In genomic region chr5:58771750-58772149, GRCh38 we compare ENCODE assay signal across 21 cellular contexts.
DNase-seq lines count a peak whose midpoint lies in the region; ATAC-seq, FAIRE-seq and TF ChIP-seq lines count a peak whose summit lies in the region.
"Had no signal": no experiment of that assay in that cellular context is flagged by ENCODE, and none has a peak within 500 bp of the region (broad histone marks: within the 10 kb centered on the region; RNA-seq: fewer than 3 reads in every experiment).

No MANE protein-coding gene starts in this region.

- intact Hi-C loops in left colon (cut with DNase I, micrococcal nuclease), result no loop called here

- peaks cover 13% of the 10 kb centered on the region for H3K9me3 Mint-ChIP-seq in glutamatergic neuron (ENCODE audit: unreplicated experiment)
- H3K9me3 Mint-ChIP-seq: CD8-positive, alpha-beta T cell; GM23338; H9 had no signal

- H3K36me3 Mint-ChIP-seq in glutamatergic neuron (ENCODE audit: unreplicated experiment), result no peaks in the 10 kb centered on the region
- H3K36me3 Mint-ChIP-seq: CD4-positive, CD25-positive, alpha-beta regulatory T cell; CD8-positive, alpha-beta T cell had no signal

- no peaks in the 10 kb centered on the region for H3K36me3 ChIP-seq in small intestine (ENCODE audit: control insufficient read depth in 2 of 2, insufficient read depth in 2 of 2, low read length in 2 of 2)
- H3K36me3 ChIP-seq: BLaER1 had no signal

- H3K27me3 Mint-ChIP-seq in glutamatergic neuron (ENCODE audit: unreplicated experiment), result peaks cover 7% of the 10 kb centered on the region
- H3K27me3 Mint-ChIP-seq: B cell had no signal

- ATAC-seq in left colon, result peak; percentile 82
- ATAC-seq in HG03196 (IDR thresholded peaks at IDR 0.05; ENCODE audit: unreplicated experiment), result no peak
- no peak for ATAC-seq in GM21390 (IDR thresholded peaks at IDR 0.05; ENCODE audit: unreplicated experiment)
- ATAC-seq: CD8-positive, alpha-beta T cell; GM23338; HCT116 had no signal

- H3K27ac Mint-ChIP-seq in glutamatergic neuron (ENCODE audit: unreplicated experiment), result peak overlapping the region; percentile 65
- H3K27ac Mint-ChIP-seq: B cell; CD4-positive, CD25-positive, alpha-beta regulatory T cell; CD8-positive, alpha-beta T cell; GM23338; H9 had no signal

- H3K27me3 ChIP-seq in small intestine (ENCODE audit: control insufficient read depth in 2 of 2, insufficient read depth in 2 of 2, low read length in 2 of 2), result no peaks in the 10 kb centered on the region
- H3K27me3 ChIP-seq: BLaER1 had no signal

- no peak for DNase-seq in GM19239 (ENCODE audit: insufficient read length, low spot score)
- no peak for DNase-seq in glutamatergic neuron
- DNase-seq in left colon, result no peak
- peak; percentile 55 for DNase-seq in small intestine
- no peak for DNase-seq in Kasumi-1 (lab: John Stamatoyannopoulos, UW)
- DNase-seq: Caco-2; CD4-positive, CD25-positive, alpha-beta regulatory T cell; CD8-positive, alpha-beta T cell; DMS153; DND-41; H9 had no signal

- H3K4me1 Mint-ChIP-seq in glutamatergic neuron (ENCODE audit: low read depth, unreplicated experiment), result peaks cover 23% of the 10 kb centered on the region
- H3K4me1 Mint-ChIP-seq: CD4-positive, CD25-positive, alpha-beta regulatory T cell; GM23338; H9 had no signal

- FAIRE-seq in GM19239 (lab: Jason Lieb, UNC) (peak; percentile 72), small intestine (lab: Jason Lieb, UNC) (peak; percentile 84)
- FAIRE-seq: G401.6, GM12892 had no signal

- H3K9me3 ChIP-seq in small intestine (ENCODE audit: control insufficient read depth, low read depth), result no peaks in the 10 kb centered on the region
- H3K9me3 ChIP-seq: BLaER1, Caco-2 had no signal

- H3K4me1 ChIP-seq in small intestine (ENCODE audit: control insufficient read depth in 2 of 2, insufficient read depth in 1 of 2, low read depth in 1 of 2, low read length in 1 of 2), result peaks cover 0 to 5% of the 10 kb centered on the region in 2 donors
- H3K4me1 ChIP-seq: BLaER1 had no signal

- 6 to 45% (median 11%) methylated on average over 1 of the region's 1 CpG for WGBS in small intestine, 3 donors

- H3K4me3 ChIP-seq in small intestine (ENCODE audit: low read depth in 1 of 2, low read length in 2 of 2), result no peak overlapping the region
- H3K4me3 ChIP-seq: BLaER1, GM23338 had no signal

- TF ChIP-seq CTCF in glutamatergic neuron (IDR thresholded peaks at IDR 0.05; ENCODE audit: partially characterized antibody, unreplicated experiment), result no peak

- peak overlapping the region; percentile 35 for H3K4me3 Mint-ChIP-seq in glutamatergic neuron (ENCODE audit: unreplicated experiment)
- H3K4me3 Mint-ChIP-seq: B cell; CD4-positive, CD25-positive, alpha-beta regulatory T cell; CD8-positive, alpha-beta T cell; GM23338; H9 had no signal

- no peak overlapping the region for H3K27ac ChIP-seq in small intestine (ENCODE audit: low read depth in 1 of 2, low read length in 1 of 2)
- H3K27ac ChIP-seq: 22Rv1, BLaER1, C4-2B had no signal
